Comparison of ENCODE assay signal across 8 cellular contexts in genomic region chr19:46296722-46297431, GRCh38. TPM values are rescaled to one million over a fixed set of nuclear protein-coding genes. Genes with fewer than 3 reads are reported as not detected.
DNase-seq lines count a peak whose midpoint lies in the region; ATAC-seq and TF ChIP-seq lines count a peak whose summit lies in the region.

HIF3A (plus strand) TSS chr19:46297042; CDS start chr19:46297077, 35 bp downstream.

- DNase-seq in NCI-H2227 (lab: John Stamatoyannopoulos, UW; ENCODE audit: unreplicated experiment) (peak; percentile 94), ecto neural progenitor cell (ENCODE audit: low spot score) (peak; percentile 94), lung microvascular endothelial cell (ENCODE audit: low read depth in 2 of 2) (peak; percentile 56 to 86), GM10266 (ENCODE audit: extremely low spot score) (no peak), NAMALWA (ENCODE audit: low spot score) (no peak)
- no peak for DNase-seq in activated T-cell treated with anti-CD3 and anti-CD28 coated beads, Interleukin-2, amount 50 U/mL, for 1 hour

- no peak within 1 kb of the TSS for H3K4me3 ChIP-seq in thymus (ENCODE audit: low read length)

- no peak within 1 kb of the TSS for H3K27ac ChIP-seq in thymus (ENCODE audit: low read depth)

- no peaks in the 10 kb centered on the region for H3K4me1 ChIP-seq in thymus (ENCODE audit: control insufficient read depth, insufficient read depth, low read length)

- whole genome bisulfite sequencing in thymus, result 7% methylated on average over 44 of the region's 44 CpGs

- no peaks in the 10 kb centered on the region for H3K9me3 ChIP-seq in thymus (ENCODE audit: control insufficient read depth)

- H3K27me3 ChIP-seq in thymus (ENCODE audit: control insufficient read depth, insufficient read depth), result peaks cover 14% of the 10 kb centered on the region

- no peak for TF ChIP-seq CTCF in GM10266 (IDR thresholded peaks at IDR 0.05; ENCODE audit: control insufficient read depth, insufficient read depth, low read depth, missing control alignments)

- H3K36me3 ChIP-seq in thymus (ENCODE audit: control insufficient read depth, insufficient read depth), result no peaks in the 10 kb centered on the region

- ATAC-seq in HG03135 (IDR thresholded peaks at IDR 0.05; ENCODE audit: unreplicated experiment), result no peak

RNA-seq across cellular contexts. Expression of gene HIF3A, which starts in this region (rescaled TPM):
- total RNA-seq in lung microvascular endothelial cell, result 13.5 and 54.6 TPM in 2 replicates
- 13.1 TPM for polyA plus RNA-seq in thymus

Comparison
In these comparisons a context has a peak if more than half of its experiments do, and no peak if none do; other contexts are left out.
1. DNase-seq: peak in NCI-H2227 (single experiment), ecto neural progenitor cell (single experiment) and lung microvascular endothelial cell (2 of 2); none in activated T-cell treated with anti-CD3 and anti-CD28 coated beads, Interleukin-2, amount 50 U/mL, for 1 hour (single experiment), GM10266 (single experiment) and NAMALWA (single experiment).